In genomic region chr14:60657609-60657983, GRCh38 we compare ENCODE assay signal across 8 cellular contexts. TPM values are rescaled to one million over a fixed set of nuclear protein-coding genes. Genes with fewer than 3 reads are reported as not detected.
DNase-seq lines count a peak whose midpoint lies in the region; ATAC-seq, FAIRE-seq and TF ChIP-seq lines count a peak whose summit lies in the region.

No MANE protein-coding gene starts in this region.

- no peaks in the 10 kb centered on the region for H3K79me2 ChIP-seq in GM12878 (ENCODE audit: control insufficient read depth, insufficient read depth, low read length)

- H3K9me3 ChIP-seq in A549 (no peaks in the 10 kb centered on the region), GM12878 (replicated peaks; ENCODE audit: control insufficient read depth, insufficient read depth, low read length) (no peaks in the 10 kb centered on the region; the same call in 1 of the 3 replicates), mononuclear cell (ENCODE audit: low read depth, low read length) (no peaks in the 10 kb centered on the region)

- intact Hi-C loops in GM12878 (cut with micrococcal nuclease; ENCODE audit: unreplicated experiment) = loop anchor here (1.0 to 5.0 kb wide), 2 partner anchors 325 to 368 kb away; partner anchors contain the start of genes SLC38A6 and TRMT5

- POLR2A ChIA-PET in A549 (lab: Yijun Ruan, JAX) (interaction anchor here (1.5 kb wide), 1 partner anchor 10 kb away, joined by 5 read pairs; no protein-coding TSS in a partner anchor), GM12878 (lab: Charles Lee) (no interaction called here)

- 51% methylated on average over 26 of the region's 26 CpGs for WGBS in A549 (ENCODE audit: missing lambda C conversion rate)
- WGBS in GM12878 (ENCODE audit: insufficient coverage, insufficient replicate concordance, low lambda C conversion rate, missing lambda C conversion rate) = 2% methylated on average over 21 of the region's 26 CpGs

- RAD21 ChIA-PET in GM12878 (lab: Charles Lee; ENCODE audit: unreplicated experiment) = interaction anchor here (1.5 kb wide), 2 partner anchors 158 to 364 kb away, joined by 3 to 5 read pairs; no protein-coding TSS in a partner anchor

- TF ChIP-seq CTCF in A549 (IDR thresholded peaks at IDR 0.05) (no peak), GM12878 (IDR thresholded peaks at IDR 0.05 in 2 of 3, conservative IDR thresholded peaks at IDR 0.05 in 1 of 3; ENCODE audit: control insufficient read depth in 2 of 3, extremely low read depth in 1 of 3, insufficient read depth in 1 of 3, low read depth in 3 of 3, low read length in 3 of 3) (no peak)

- peak overlapping the region; percentile 56 for H3K4me3 ChIP-seq in A549
- peak overlapping the region; percentile 85 for H3K4me3 ChIP-seq in GM12878
- H3K4me3 ChIP-seq in mononuclear cell (ENCODE audit: low read length) = peak overlapping the region; percentile 39

- TF ChIP-seq RAD21 in A549 (conservative IDR thresholded peaks at IDR 0.05 in 1 of 2, IDR thresholded peaks at IDR 0.05 in 1 of 2) = no peak
- TF ChIP-seq RAD21 in GM12878 (IDR thresholded peaks at IDR 0.05; ENCODE audit: insufficient read depth, low read depth, low read length) = no peak

- no peak for TF ChIP-seq POLR2A in A549 (IDR thresholded peaks at IDR 0.05; ENCODE audit: low read length)
- no peak for TF ChIP-seq POLR2A in GM12878 (IDR thresholded peaks at IDR 0.05; ENCODE audit: low read depth, low read length)

- H2AFZ ChIP-seq in GM12878 (ENCODE audit: control insufficient read depth, low read depth, low read length) = peak overlapping the region; percentile 94

- BruUV-seq in GM12878 (replicated peaks; lab: Mats Ljungman, UMichigan) = no TSS peak

- peaks cover 6 to 23% of the 10 kb centered on the region in 2 experiments for H3K27me3 ChIP-seq in GM12878 (replicated peaks in 1 of 2; ENCODE audit: control insufficient read depth in 2 of 2, insufficient read depth in 2 of 2, low read length in 1 of 2)
- H3K27me3 ChIP-seq in mononuclear cell (ENCODE audit: insufficient read depth, low read length) = peaks cover 96% of the 10 kb centered on the region

- H3K4me2 ChIP-seq in A549 (peak overlapping the region; percentile 86), GM12878 (ENCODE audit: control insufficient read depth, insufficient read depth) (peak overlapping the region; percentile 94)

- FAIRE-seq in A549 (lab: Jason Lieb, UNC) (no peak), GM18507 (lab: Jason Lieb, UNC) (peak; percentile 18), GM12878 (lab: Jason Lieb, UNC) (no peak)

- TF ChIP-seq EP300 in A549 (IDR thresholded peaks at IDR 0.05) (no peak), GM12878 (IDR thresholded peaks at IDR 0.05; ENCODE audit: borderline replicate concordance in 1 of 2, control insufficient read depth in 1 of 2, low read depth in 2 of 2, low read length in 2 of 2) (no peak)

- SMC1A ChIA-PET in GM12878 (lab: Charles Lee; ENCODE audit: uncharacterized antibody, unreplicated experiment) = interaction anchor here (0.6 to 1.5 kb wide), 5 partner anchors 14 to 365 kb away, joined by 3 to 4 read pairs (median 3); no protein-coding TSS in a partner anchor

- ATAC-seq in A549 (no peak), GM12878 (peak; percentile 6), GM21367 (IDR thresholded peaks at IDR 0.05; ENCODE audit: unreplicated experiment) (no peak), GM19324 (IDR thresholded peaks at IDR 0.05; ENCODE audit: low FRiP score, unreplicated experiment) (no peak)

- CTCF ChIA-PET in A549 (lab: Yijun Ruan, JAX) (interaction anchor here (0.5 to 2.4 kb wide), 14 partner anchors 10 to 623 kb away, joined by 3 to 12 read pairs (median 4); partner anchors contain the start of genes SLC38A6, TMEM30B and TRMT5), GM12878 (lab: Yijun Ruan, JAX) (interaction anchor here (0.6 to 1.5 kb wide), 10 partner anchors 25 to 595 kb away, joined by 3 to 5 read pairs (median 4); no protein-coding TSS in a partner anchor)

- H3K9ac ChIP-seq in GM12878 (ENCODE audit: control insufficient read depth, insufficient read depth, low read length) = peak overlapping the region; percentile 61

- no peaks in the 10 kb centered on the region for H4K20me1 ChIP-seq in GM12878 (ENCODE audit: control insufficient read depth, insufficient read depth)

- H3K4me1 ChIP-seq in A549 (peaks cover 15% of the 10 kb centered on the region; the same call in 2 of the 3 replicates), GM12878 (ENCODE audit: control insufficient read depth, insufficient read depth, low read length) (peaks cover 9% of the 10 kb centered on the region), mononuclear cell (ENCODE audit: insufficient read depth, low read length) (peaks cover 38% of the 10 kb centered on the region)

- no peaks in the 10 kb centered on the region for H3K36me3 ChIP-seq in GM12878 (ENCODE audit: control insufficient read depth in 2 of 2, insufficient read depth in 2 of 2, low read length in 1 of 2)

- DNase-seq in A549 (ENCODE audit: low read depth in 1 of 2, low spot score in 1 of 2) (no peak), GM18507 (ENCODE audit: extremely low spot score, insufficient read length, low read depth) (no peak), GM12878 (ENCODE audit: low read depth, low spot score) (no peak), GOT3 (lab: John Stamatoyannopoulos, UW) (no peak)
- no peak for DNase-seq in stimulated activated CD4-positive, alpha-beta T cell treated with anti-CD3 and anti-CD28 coated beads, Interleukin-1b, Interleukin-23, amount 100 ng/mL, for 48 hours

- in situ Hi-C loops in GM12878 (cut with MboI) = no loop called here

- H3K27ac ChIP-seq in A549 = peak overlapping the region; percentile 77 to 88
- no peak overlapping the region for H3K27ac ChIP-seq in GM12878 (ENCODE audit: control insufficient read depth, insufficient read depth)

TF ChIP-seq in A549, 52 proteins besides CTCF, POLR2A, EP300 and RAD21:
- no peak for TF ChIP-seq KDM5A (IDR thresholded peaks at IDR 0.05)
- no peak for TF ChIP-seq RCOR1 (IDR thresholded peaks at IDR 0.05; ENCODE audit: low read depth, low read length)
- TF ChIP-seq E2F6 (IDR thresholded peaks at IDR 0.05; ENCODE audit: borderline replicate concordance, low read depth) = peak; percentile 92
- TF ChIP-seq MAX (IDR thresholded peaks at IDR 0.05) = peak; percentile 60; the same call in 1 of the 2 replicates
- no peak for TF ChIP-seq RARB (CRISPR knock-in tag; IDR thresholded peaks at IDR 0.05)
- no peak for TF ChIP-seq HOXB5 (CRISPR knock-in tag; IDR thresholded peaks at IDR 0.05)
TF ChIP-seq in A549: peak in this region for 2.

TF ChIP-seq in GM12878, 131 proteins besides CTCF, POLR2A, EP300 and RAD21 (continues in another document):
- TF ChIP-seq MTA3 (IDR thresholded peaks at IDR 0.05; ENCODE audit: borderline replicate concordance, low read length) (no peak), NRF1 (conservative IDR thresholded peaks at IDR 0.05; ENCODE audit: low read depth, low read length) (no peak), NBN (IDR thresholded peaks at IDR 0.05) (0 out of 2 replicates have a peak, but pooled peaks have one; percentile 6), IKZF2 (IDR thresholded peaks at IDR 0.05) (peak; percentile 55 to 62), SUZ12 (IDR thresholded peaks at IDR 0.05; ENCODE audit: unreplicated experiment) (no peak), SREBF1 (IDR thresholded peaks at IDR 0.05; ENCODE audit: low read length) (no peak)

RNA-seq across cellular contexts. Expression of gene SIX1, which starts 8.3 kb away (rescaled TPM):
- polyA plus RNA-seq in A549 (2011; rRNA removed) (2.6 and 4.4 TPM in 2 replicates), A549 (2017; fragmentation: RNase III; extraction: RNeasy Plus Mini Kit Qiagen cat#74134 plus additional on column Dnase treatment) (5.4 to 7.2 TPM (median 6.4 TPM) in 3 replicates), GM12878 (2011; rRNA removed) (0.03 and 0.04 TPM in 2 replicates), GM12878 (2014; fragmentation: Illumina TruSeq; extraction: Trizol) (0.04 TPM in 1 of 2 replicates, not detected in the other), GM12878 (2014; fragmentation: Nextera tagmentation; extraction: Ambion mirVana) (under 1 TPM; 0.05 TPM), GM12878 (2014; rRNA removed) (not detected in 2 replicates), GM12878 (2016; fragmentation: Nextera tagmentation; extraction: Ambion mirVana) (not detected)
- polyA plus RNA-seq in A549 (2012; cell fraction: cytosol; rRNA removed) = 3.8 and 4.9 TPM in 2 replicates
- polyA plus RNA-seq in A549 (2012; cell fraction: nucleus; rRNA removed) = 4.2 and 6.7 TPM in 2 replicates
- polyA minus RNA-seq in A549 (2011; rRNA and poly(A)+ RNA removed) = 1.7 and 2.8 TPM in 2 replicates
- total RNA-seq in GM12878 (2013; cell fraction: nucleolus; rRNA removed) = not detected in 2 replicates
- total RNA-seq in GM12878 (2014; rRNA removed) (0.06 TPM in 1 of 2 replicates, not detected in the other), GM12878 (2014; rRNA removed; fragmentation: Illumina TruSeq; extraction: Trizol) (not detected in 2 replicates), GM12878 (2021) (not detected in 2 replicates), mononuclear cell (not detected)
- polyA plus RNA-seq in GM12878 (2011; ENCODE audit: low read depth) = not detected
- 0.03 TPM in 2 replicates for polyA plus RNA-seq in GM12878 (2011; cell fraction: cytosol; rRNA removed)
- polyA plus RNA-seq in GM12878 (2011; cell fraction: nucleus; rRNA removed) = 0.04 TPM in 1 of 2 replicates, not detected in the other
- polyA plus RNA-seq in GM12878 (2012) = 0.04 TPM in 1 of 2 replicates, not detected in the other
- 0.10 TPM in 1 of 2 replicates, not detected in the other for polyA minus RNA-seq in GM12878 (2011; rRNA and poly(A)+ RNA removed)
- polyA minus RNA-seq in GM12878 (2011; cell fraction: cytosol; rRNA and poly(A)+ RNA removed) = not detected in 2 replicates
- polyA minus RNA-seq in GM12878 (2011; cell fraction: nucleus; rRNA and poly(A)+ RNA removed) = 0.24 TPM in 1 of 2 replicates, not detected in the other

Comparison
In these comparisons a context has a peak if more than half of its experiments do, and no peak if none do; other contexts are left out.
1. Of the 24 proteins assayed by ChIP-seq in both GM12878 and A549: peak only in GM12878: none; only in A549: MAX; in both: none; in neither: 23.